Comparison of ENCODE assay signal across 8 cellular contexts in the genomic region with DNA sequence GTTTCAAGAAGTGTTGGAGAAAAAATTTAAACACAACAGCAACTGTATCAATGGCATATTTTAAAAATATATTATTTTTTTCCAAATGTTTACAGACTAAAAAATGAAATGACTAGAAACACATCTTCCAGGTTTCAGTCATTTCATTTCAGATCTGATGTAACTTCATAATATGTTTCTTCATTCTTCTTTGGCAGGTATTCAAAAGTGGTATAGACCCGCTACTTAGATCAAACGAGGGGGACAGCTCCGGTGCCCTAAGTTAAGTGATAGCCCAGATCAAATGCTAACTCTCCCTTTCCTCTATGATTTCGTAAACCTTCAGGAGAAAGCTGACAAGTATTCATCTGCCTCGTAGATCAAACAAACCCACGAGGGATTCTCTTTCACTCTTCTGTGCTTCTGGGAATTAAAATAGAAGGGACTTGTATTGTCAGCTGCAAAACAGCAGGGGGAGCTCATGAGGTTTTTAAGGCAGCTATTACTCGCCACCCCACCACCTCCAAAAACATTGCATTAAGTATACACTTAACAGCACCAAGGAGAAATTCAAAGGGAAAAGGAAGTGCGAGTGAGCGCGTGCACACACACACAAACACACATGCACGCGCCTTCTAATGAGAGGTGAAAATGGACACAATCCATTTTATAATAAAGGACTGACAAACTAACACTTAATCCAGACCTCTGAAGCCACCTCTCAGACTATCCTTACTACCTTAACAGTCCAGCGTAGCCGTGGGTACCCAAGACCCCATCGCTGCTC. TPM values are rescaled to one million over a fixed set of nuclear protein-coding genes. Genes with fewer than 3 reads are reported as not detected.
A peak's percentile ranks its signal among the peaks of the same experiment; 100 is the strongest.
DNase-seq lines count a peak whose midpoint lies in the region; ATAC-seq and TF ChIP-seq lines count a peak whose summit lies in the region.

No MANE protein-coding gene starts in this region.

- no peak overlapping the region for H3K27ac ChIP-seq in CD4-positive, CD25-positive, alpha-beta regulatory T cell (ENCODE audit: insufficient read depth, low read length, poor library complexity, severe bottlenecking)
- H3K27ac ChIP-seq in PC-3 (ENCODE audit: low read length) (no peak overlapping the region), foreskin keratinocyte (no peak overlapping the region)

- no peak overlapping the region for H3K27ac Mint-ChIP-seq in CD4-positive, CD25-positive, alpha-beta regulatory T cell
- no peak overlapping the region for H3K27ac Mint-ChIP-seq in activated T-helper 2 cell treated with anti-CD3 and anti-CD28 coated beads, Interferon-gamma antibody, Interleukin-2, Interleukin-4, amounts not matched to agents 10 μg/mL and 5 μg/mL and 100 μg/mL, durations not matched to agents 14 hours and 24 hours and 36 hours

- peaks cover 58% of the 10 kb centered on the region for H3K27me3 Mint-ChIP-seq in CD4-positive, CD25-positive, alpha-beta regulatory T cell
- peaks cover 21% of the 10 kb centered on the region for H3K27me3 Mint-ChIP-seq in activated T-helper 2 cell treated with anti-CD3 and anti-CD28 coated beads, Interferon-gamma antibody, Interleukin-2, Interleukin-4, amounts not matched to agents 10 μg/mL and 5 μg/mL and 100 μg/mL, durations not matched to agents 14 hours and 24 hours and 36 hours (ENCODE audit: low read depth)

- no peaks in the 10 kb centered on the region for H3K79me2 ChIP-seq in PC-3 (ENCODE audit: low read length)

- no peaks in the 10 kb centered on the region for H3K36me3 Mint-ChIP-seq in CD4-positive, CD25-positive, alpha-beta regulatory T cell
- no peaks in the 10 kb centered on the region for H3K36me3 Mint-ChIP-seq in activated T-helper 2 cell treated with anti-CD3 and anti-CD28 coated beads, Interferon-gamma antibody, Interleukin-2, Interleukin-4, amounts not matched to agents 10 μg/mL and 5 μg/mL and 100 μg/mL, durations not matched to agents 14 hours and 24 hours and 36 hours (ENCODE audit: low read depth)

- POLR2A ChIA-PET in PC-3 (lab: Charles Lee; ENCODE audit: unreplicated experiment) = no interaction called here

- no peaks in the 10 kb centered on the region for H3K9me2 ChIP-seq in PC-3 (replicated peaks; ENCODE audit: low read length)

- H3K9me3 Mint-ChIP-seq in CD4-positive, CD25-positive, alpha-beta regulatory T cell = peaks cover 0 to 6% (median 0%) of the 10 kb centered on the region in 7 donors
- H3K9me3 Mint-ChIP-seq in activated T-helper 2 cell treated with anti-CD3 and anti-CD28 coated beads, Interferon-gamma antibody, Interleukin-2, Interleukin-4, amounts not matched to agents 10 μg/mL and 5 μg/mL and 100 μg/mL, durations not matched to agents 14 hours and 24 hours and 36 hours = no peaks in the 10 kb centered on the region

- peak overlapping the region; percentile 85 for H3K4me2 ChIP-seq in PC-3 (ENCODE audit: low read length)

- H3K4me1 Mint-ChIP-seq in CD4-positive, CD25-positive, alpha-beta regulatory T cell = peaks cover 4 to 6% (median 4%) of the 10 kb centered on the region in 4 donors
- peaks cover 4% of the 10 kb centered on the region for H3K4me1 Mint-ChIP-seq in activated T-helper 2 cell treated with anti-CD3 and anti-CD28 coated beads, Interferon-gamma antibody, Interleukin-2, Interleukin-4, amounts not matched to agents 10 μg/mL and 5 μg/mL and 100 μg/mL, durations not matched to agents 14 hours and 24 hours and 36 hours (ENCODE audit: low read depth)

- H3K4me3 ChIP-seq in CD4-positive, CD25-positive, alpha-beta regulatory T cell (ENCODE audit: low read depth, low read length) = no peak overlapping the region
- H3K4me3 ChIP-seq in PC-3 (ENCODE audit: low read length) = peak overlapping the region; percentile 51; the same call in 1 of the 2 replicates

- no TSS peak for BruUV-seq in PC-3 (replicated peaks; lab: Mats Ljungman, UMichigan)

- H3K4me1 ChIP-seq in CD4-positive, CD25-positive, alpha-beta regulatory T cell (ENCODE audit: control insufficient read depth, insufficient read depth, low read length, poor library complexity, severe bottlenecking) = peaks cover 7% of the 10 kb centered on the region
- H3K4me1 ChIP-seq in PC-3 (ENCODE audit: insufficient read depth, low read length) = no peaks in the 10 kb centered on the region
- no peaks in the 10 kb centered on the region for H3K4me1 ChIP-seq in foreskin keratinocyte

- CTCF ChIA-PET in PC-3 (lab: Charles Lee) = interaction anchor here (1.0 to 2.8 kb wide), 4 partner anchors 56 to 144 kb away, joined by 3 to 25 read pairs (median 10); no protein-coding TSS in a partner anchor

- ATAC-seq in CD4-positive, CD25-positive, alpha-beta regulatory T cell (ENCODE audit: low read depth in 2 of 2) = peak; percentile 44 to 72
- ATAC-seq in HG03575 (IDR thresholded peaks at IDR 0.05; ENCODE audit: extremely low read depth, insufficient number of reproducible peaks, low FRiP score, unreplicated experiment) (peak; percentile 53), PC-3 (peak; percentile 86), foreskin keratinocyte (peak; percentile 81), HG03039 (IDR thresholded peaks at IDR 0.05; ENCODE audit: unreplicated experiment) (no peak)

- no peaks in the 10 kb centered on the region for H3K9me3 ChIP-seq in CD4-positive, CD25-positive, alpha-beta regulatory T cell (ENCODE audit: control insufficient read depth in 2 of 2, low read length in 2 of 2)
- no peaks in the 10 kb centered on the region for H3K9me3 ChIP-seq in PC-3 (ENCODE audit: low read length)

- no peaks in the 10 kb centered on the region for H4K20me1 ChIP-seq in PC-3 (ENCODE audit: low read length)

- intact Hi-C loops in PC-3 (cut with micrococcal nuclease) = loop anchor here (1.0 to 10.0 kb wide), 3 partner anchors 57 to 555 kb away; no protein-coding TSS in a partner anchor
- intact Hi-C loops in activated T-helper 2 cell treated with anti-CD3 and anti-CD28 coated beads, Interferon-gamma antibody, Interleukin-2, Interleukin-4, amounts not matched to agents 10 μg/mL and 5 μg/mL and 100 μg/mL, durations not matched to agents 14 hours and 24 hours and 36 hours (cut with micrococcal nuclease) = loop anchor here (1.0 to 5.0 kb wide), 3 partner anchors 58 to 144 kb away; no protein-coding TSS in a partner anchor

- H3K4me3 Mint-ChIP-seq in CD4-positive, CD25-positive, alpha-beta regulatory T cell = no peak overlapping the region
- peak overlapping the region; percentile 38 for H3K4me3 Mint-ChIP-seq in activated T-helper 2 cell treated with anti-CD3 and anti-CD28 coated beads, Interferon-gamma antibody, Interleukin-2, Interleukin-4, amounts not matched to agents 10 μg/mL and 5 μg/mL and 100 μg/mL, durations not matched to agents 14 hours and 24 hours and 36 hours (ENCODE audit: low read depth)

- H3K36me3 ChIP-seq in CD4-positive, CD25-positive, alpha-beta regulatory T cell (ENCODE audit: control insufficient read depth, insufficient read depth, low read length) = no peaks in the 10 kb centered on the region
- no peaks in the 10 kb centered on the region for H3K36me3 ChIP-seq in PC-3 (ENCODE audit: low read depth, low read length)

- H2AFZ ChIP-seq in PC-3 (ENCODE audit: low read length) = peak overlapping the region; percentile 71

- H3K9ac ChIP-seq in PC-3 (ENCODE audit: low read length) = no peak overlapping the region

- H3F3A ChIP-seq in PC-3 (ENCODE audit: low read length, unreplicated experiment) = no peaks in the 10 kb centered on the region

- DNase-seq in CD4-positive, CD25-positive, alpha-beta regulatory T cell = peak; percentile 29 to 72 (median 57)
- DNase-seq in GM19238 (ENCODE audit: insufficient read length, low spot score) (peak; percentile 47), PC-3 (peak; percentile 54), foreskin keratinocyte (peak in 1 of 2 donors; percentile 43), pons (ENCODE audit: low spot score) (peak; percentile 70)
- DNase-seq in activated T-helper 2 cell treated with anti-CD3 and anti-CD28 coated beads, Interferon-gamma antibody, Interleukin-2, Interleukin-4, amounts not matched to agents 10 μg/mL and 5 μg/mL and 100 μg/mL, durations not matched to agents 14 hours and 24 hours and 36 hours (ENCODE audit: low spot score) = peak; percentile 39

- peaks cover 11% of the 10 kb centered on the region for H3K27me3 ChIP-seq in CD4-positive, CD25-positive, alpha-beta regulatory T cell (ENCODE audit: control insufficient read depth, insufficient read depth, low read length)
- H3K27me3 ChIP-seq in PC-3 (ENCODE audit: low read length) (peaks cover 17% of the 10 kb centered on the region), foreskin keratinocyte (no peaks in the 10 kb centered on the region)

- TF ChIP-seq CTCF in PC-3 (conservative IDR thresholded peaks at IDR 0.05; ENCODE audit: low read depth, low read length) (peak; percentile 77), foreskin keratinocyte (conservative IDR thresholded peaks at IDR 0.05) (peak; percentile 80)

RNA-seq across cellular contexts. Expression of gene HELT, which starts 21.4 kb away (rescaled TPM):
- total RNA-seq in CD4-positive, CD25-positive, alpha-beta regulatory T cell = not detected
- polyA plus RNA-seq in CD4-positive, CD25-positive, alpha-beta regulatory T cell = not detected
- total RNA-seq in PC-3 (2014; rRNA removed) = not detected in 2 replicates
- not detected in 2 replicates for total RNA-seq in activated T-helper 2 cell treated with anti-CD3 and anti-CD28 coated beads, Interferon-gamma antibody, Interleukin-2, Interleukin-4, amounts not matched to agents 10 μg/mL and 5 μg/mL and 100 μg/mL, durations not matched to agents 14 hours and 24 hours and 36 hours
- not detected in 2 replicates for total RNA-seq in foreskin keratinocyte
- not detected in 2 replicates for polyA plus RNA-seq in foreskin keratinocyte
